Comparison of ENCODE assay signal across 24 cellular contexts in the genomic region with DNA sequence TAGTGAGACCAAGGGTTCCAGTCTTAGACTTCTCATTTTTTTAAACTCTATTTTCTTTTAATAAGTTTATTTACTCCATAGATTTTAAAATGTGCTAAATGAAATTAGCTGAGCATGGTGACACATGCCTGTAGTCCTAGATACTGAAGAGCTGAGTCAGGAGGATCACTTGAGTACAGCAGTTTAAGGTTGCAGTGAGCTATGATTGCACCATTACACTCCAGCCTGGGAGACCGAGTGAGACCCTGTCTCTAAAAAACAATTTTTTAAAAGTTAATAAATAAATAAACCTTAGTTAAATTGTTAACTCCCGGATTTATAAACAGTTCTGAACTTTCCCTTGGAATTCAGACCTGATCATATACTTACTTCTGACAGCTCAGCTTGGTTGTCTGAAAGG. TPM values are rescaled to one million over a fixed set of nuclear protein-coding genes. Genes with fewer than 3 reads are reported as not detected.
DNase-seq lines count a peak whose midpoint lies in the region; ATAC-seq and TF ChIP-seq lines count a peak whose summit lies in the region.
"Had no signal": no experiment of that assay in that cellular context is flagged by ENCODE, and none has a peak within 500 bp of the region (broad histone marks: within the 10 kb centered on the region; RNA-seq: fewer than 3 reads in every experiment).

No MANE protein-coding gene starts in this region.

- H3K4me3 ChIP-seq in epithelial cell of esophagus (ENCODE audit: low read length), result no peak overlapping the region
- no peak overlapping the region for H3K4me3 ChIP-seq in kidney epithelial cell (ENCODE audit: low read depth, low read length)
- H3K4me3 ChIP-seq in left lung, result no peak overlapping the region
- H3K4me3 ChIP-seq: A549; BLaER1 treated with 17β-estradiol and CSF1 and Interleukin-3, amounts not matched to agents 10 nM and 100 nM; GM12878 had no signal

- H3K27ac ChIP-seq in left lung, result no peak overlapping the region
- H3K27ac ChIP-seq: 22Rv1; A549; BLaER1 treated with 17β-estradiol and CSF1 and Interleukin-3, amounts not matched to agents 10 nM and 100 nM; C4-2B had no signal

- ATAC-seq in left lung (peak; percentile 46), SK-N-SH treated with all-trans-retinoic acid at 6 μM for 48 hours (no peak), HG03439 (IDR thresholded peaks at IDR 0.05; ENCODE audit: unreplicated experiment) (no peak)
- ATAC-seq: A549; CD8-positive, alpha-beta T cell; GM12878 had no signal

- intact Hi-C loops in left lung (cut with DNase I), result no loop called here

- peak; percentile 35 for DNase-seq in RKO (ENCODE audit: low spot score)
- DNase-seq in epithelial cell of esophagus (ENCODE audit: low read depth), result peak; percentile 22
- DNase-seq in kidney epithelial cell (ENCODE audit: low read depth), result peak; percentile 5
- no peak for DNase-seq in left lung
- no peak for DNase-seq in effector CD8-positive, alpha-beta T cell (lab: John Stamatoyannopoulos, UW)
- no peak for DNase-seq in stimulated activated naive CD4-positive, alpha-beta T cell treated with Interleukin-2 at 50 U/mL for 16 hours (lab: John Stamatoyannopoulos, UW)
- DNase-seq: AML-193; Caco-2; Calu3; CD4-positive, alpha-beta T cell; CD8-positive, alpha-beta T cell; DND-41; EL; GDM1 had no signal

- H3K9me3 ChIP-seq in left lung, result no peaks in the 10 kb centered on the region
- H3K9me3 ChIP-seq: A549; BLaER1 treated with 17β-estradiol and CSF1 and Interleukin-3, amounts not matched to agents 10 nM and 100 nM; Caco-2 had no signal

- H3K4me1 ChIP-seq in left lung, result no peaks in the 10 kb centered on the region
- H3K4me1 ChIP-seq: A549, Caco-2 had no signal

- no peaks in the 10 kb centered on the region for H3K36me3 ChIP-seq in kidney epithelial cell (ENCODE audit: control insufficient read depth, insufficient read depth, low read length)
- no peaks in the 10 kb centered on the region for H3K36me3 ChIP-seq in left lung
- H3K36me3 ChIP-seq: BLaER1 treated with 17β-estradiol and CSF1 and Interleukin-3, amounts not matched to agents 10 nM and 100 nM had no signal

- H3K27me3 ChIP-seq in kidney epithelial cell (ENCODE audit: control insufficient read depth, insufficient read depth, low read length), result no peaks in the 10 kb centered on the region
- no peaks in the 10 kb centered on the region for H3K27me3 ChIP-seq in left lung
- H3K27me3 ChIP-seq: BLaER1 treated with 17β-estradiol and CSF1 and Interleukin-3, amounts not matched to agents 10 nM and 100 nM had no signal

- TF ChIP-seq CTCF in epithelial cell of esophagus (IDR thresholded peaks at IDR 0.05; ENCODE audit: insufficient read depth, low read depth, low read length, missing control alignments) (no peak), kidney epithelial cell (IDR thresholded peaks at IDR 0.05; ENCODE audit: insufficient read depth, low read length, poor library complexity, severe bottlenecking) (no peak), left lung (IDR thresholded peaks at IDR 0.05) (no peak)

TF ChIP-seq in SK-N-SH treated with all-trans-retinoic acid at 6 μM for 48 hours, 23 proteins besides CTCF, POLR2A, EP300 and RAD21:
- no peak for TF ChIP-seq TOX (CRISPR knock-in tag; IDR thresholded peaks at IDR 0.05; ENCODE audit: borderline replicate concordance)
- TF ChIP-seq, protein P1, sequence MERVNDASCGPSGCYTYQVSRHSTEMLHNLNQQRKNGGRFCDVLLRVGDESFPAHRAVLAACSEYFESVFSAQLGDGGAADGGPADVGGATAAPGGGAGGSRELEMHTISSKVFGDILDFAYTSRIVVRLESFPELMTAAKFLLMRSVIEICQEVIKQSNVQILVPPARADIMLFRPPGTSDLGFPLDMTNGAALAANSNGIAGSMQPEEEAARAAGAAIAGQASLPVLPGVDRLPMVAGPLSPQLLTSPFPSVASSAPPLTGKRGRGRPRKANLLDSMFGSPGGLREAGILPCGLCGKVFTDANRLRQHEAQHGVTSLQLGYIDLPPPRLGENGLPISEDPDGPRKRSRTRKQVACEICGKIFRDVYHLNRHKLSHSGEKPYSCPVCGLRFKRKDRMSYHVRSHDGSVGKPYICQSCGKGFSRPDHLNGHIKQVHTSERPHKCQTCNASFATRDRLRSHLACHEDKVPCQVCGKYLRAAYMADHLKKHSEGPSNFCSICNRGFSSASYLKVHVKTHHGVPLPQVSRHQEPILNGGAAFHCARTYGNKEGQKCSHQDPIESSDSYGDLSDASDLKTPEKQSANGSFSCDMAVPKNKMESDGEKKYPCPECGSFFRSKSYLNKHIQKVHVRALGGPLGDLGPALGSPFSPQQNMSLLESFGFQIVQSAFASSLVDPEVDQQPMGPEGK (CRISPR knock-in tag; IDR thresholded peaks at IDR 0.05; ENCODE audit: borderline replicate concordance), result no peak
- TF ChIP-seq, protein P2, sequence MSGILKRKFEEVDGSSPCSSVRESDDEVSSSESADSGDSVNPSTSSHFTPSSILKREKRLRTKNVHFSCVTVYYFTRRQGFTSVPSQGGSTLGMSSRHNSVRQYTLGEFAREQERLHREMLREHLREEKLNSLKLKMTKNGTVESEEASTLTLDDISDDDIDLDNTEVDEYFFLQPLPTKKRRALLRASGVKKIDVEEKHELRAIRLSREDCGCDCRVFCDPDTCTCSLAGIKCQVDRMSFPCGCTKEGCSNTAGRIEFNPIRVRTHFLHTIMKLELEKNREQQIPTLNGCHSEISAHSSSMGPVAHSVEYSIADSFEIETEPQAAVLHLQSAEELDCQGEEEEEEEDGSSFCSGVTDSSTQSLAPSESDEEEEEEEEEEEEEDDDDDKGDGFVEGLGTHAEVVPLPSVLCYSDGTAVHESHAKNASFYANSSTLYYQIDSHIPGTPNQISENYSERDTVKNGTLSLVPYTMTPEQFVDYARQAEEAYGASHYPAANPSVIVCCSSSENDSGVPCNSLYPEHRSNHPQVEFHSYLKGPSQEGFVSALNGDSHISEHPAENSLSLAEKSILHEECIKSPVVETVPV (CRISPR knock-in tag; IDR thresholded peaks at IDR 0.05), result no peak
- no peak for TF ChIP-seq BACH2 (CRISPR knock-in tag; IDR thresholded peaks at IDR 0.05; ENCODE audit: borderline replicate concordance)
- no peak for TF ChIP-seq ISL1 (CRISPR knock-in tag; IDR thresholded peaks at IDR 0.05)
- TF ChIP-seq ZNF8 (CRISPR knock-in tag; IDR thresholded peaks at IDR 0.05), result no peak
- TF ChIP-seq TCF4 (CRISPR knock-in tag; IDR thresholded peaks at IDR 0.05; ENCODE audit: borderline replicate concordance), result no peak
- TF ChIP-seq ZNF70 (CRISPR knock-in tag; IDR thresholded peaks at IDR 0.05), result no peak
- no peak for TF ChIP-seq ZNF565 (CRISPR knock-in tag; conservative IDR thresholded peaks at IDR 0.05; ENCODE audit: low read depth)
- no peak for TF ChIP-seq ZFP30 (CRISPR knock-in tag; IDR thresholded peaks at IDR 0.05)
- TF ChIP-seq ESRRG (CRISPR knock-in tag; IDR thresholded peaks at IDR 0.05), result no peak
- TF ChIP-seq ZC3H10 (CRISPR knock-in tag; IDR thresholded peaks at IDR 0.05), result no peak
- TF ChIP-seq RARB (CRISPR knock-in tag; IDR thresholded peaks at IDR 0.05), result no peak
- TF ChIP-seq ZFP3 (CRISPR knock-in tag; IDR thresholded peaks at IDR 0.05), result no peak
- TF ChIP-seq ARNTL (CRISPR knock-in tag; IDR thresholded peaks at IDR 0.05; ENCODE audit: borderline replicate concordance, low read depth), result no peak
- no peak for TF ChIP-seq CREB5 (CRISPR knock-in tag; IDR thresholded peaks at IDR 0.05; ENCODE audit: low read depth)
- no peak for TF ChIP-seq SNAI2 (CRISPR knock-in tag; IDR thresholded peaks at IDR 0.05)
- no peak for TF ChIP-seq OSR1 (CRISPR knock-in tag; IDR thresholded peaks at IDR 0.05)
- no peak for TF ChIP-seq POU6F1 (CRISPR knock-in tag; IDR thresholded peaks at IDR 0.05; ENCODE audit: borderline replicate concordance, low read depth)

RNA-seq across cellular contexts. Expression of gene PCDH20, which starts 32.5 kb away (rescaled TPM):
- total RNA-seq in kidney epithelial cell (0.75 and 1.6 TPM in 2 replicates), left lung (10 to 100 TPM in 1 of 2 donors, 1 to 10 TPM in 1; 2.7 to 32.7 TPM)
- total RNA-seq: A172; B cell; Caco-2; Calu3; CD4-positive, alpha-beta T cell; CD8-positive, alpha-beta T cell; G401; GM12878 had no signal

Comparison
In these comparisons a context has a peak if more than half of its experiments do, and no peak if none do; other contexts are left out.
1. DNase-seq: peak in RKO (single experiment), epithelial cell of esophagus (single experiment) and kidney epithelial cell (single experiment); none in left lung (0 of 2), effector CD8-positive, alpha-beta T cell (single experiment) and stimulated activated naive CD4-positive, alpha-beta T cell treated with Interleukin-2 at 50 U/mL for 16 hours (single experiment).